ENCODE assay signal across 8 cellular contexts in genomic region chr17:64261422-64262124, GRCh38. TPM values are rescaled to one million over a fixed set of nuclear protein-coding genes. Genes with fewer than 3 reads are reported as not detected.
DNase-seq lines count a peak whose midpoint lies in the region; ATAC-seq, FAIRE-seq and TF ChIP-seq lines count a peak whose summit lies in the region.

No MANE protein-coding gene starts in this region.

- no peak for TF ChIP-seq POLR2A in K562 (conservative IDR thresholded peaks at IDR 0.05)
- no peak for TF ChIP-seq POLR2A in vagina (IDR thresholded peaks at IDR 0.05)

- no peaks in the 10 kb centered on the region for H3K9me3 ChIP-seq in left ventricle myocardium inferior (replicated peaks)
- H3K9me3 ChIP-seq in K562 (replicated peaks; ENCODE audit: control insufficient read depth, insufficient read depth, low read depth, low read length): no peaks in the 10 kb centered on the region; the same call in 1 of the 2 replicates
- H3K9me3 ChIP-seq in vagina: no peaks in the 10 kb centered on the region

- WGBS in K562 (ENCODE audit: insufficient coverage, low coverage, missing lambda C conversion rate): 5% methylated on average over 5 of the region's 5 CpGs
- WGBS in mesendoderm (ENCODE audit: extremely low coverage, insufficient coverage, low lambda C conversion rate): no CpG with 5 or more reads among the region's 5 CpGs

- no peak overlapping the region for H3K4ac ChIP-seq in mesendoderm (ENCODE audit: low read depth, low read length)

- no peak for TF ChIP-seq CTCF in left ventricle myocardium inferior (IDR thresholded peaks at IDR 0.05; ENCODE audit: borderline replicate concordance)
- no peak for TF ChIP-seq CTCF in K562 (IDR thresholded peaks at IDR 0.05 in 2 of 3, conservative IDR thresholded peaks at IDR 0.05 in 1 of 3; ENCODE audit: insufficient read depth in 2 of 3, low read depth in 1 of 3, low read length in 3 of 3)
- no peak for TF ChIP-seq CTCF in vagina (IDR thresholded peaks at IDR 0.05)

- CTCF ChIA-PET in K562 (lab: Yijun Ruan, JAX; ENCODE audit: low intra/inter-chr PET ratio): no interaction called here

- H3K79me1 ChIP-seq in mesendoderm (ENCODE audit: low read length): peaks cover 8% of the 10 kb centered on the region

- intact Hi-C loops in left ventricle myocardium inferior (cut with micrococcal nuclease): loop anchor here (5.0 kb wide), 1 partner anchor 114 kb away; no protein-coding TSS in a partner anchor
- intact Hi-C loops in Right ventricle myocardium inferior (cut with DNase I): loop anchor here (2.0 kb wide), 2 partner anchors 105 to 117 kb away; no protein-coding TSS in a partner anchor
- intact Hi-C loops in K562 (cut with micrococcal nuclease): loop anchor here (5.0 kb wide), 2 partner anchors 49 to 114 kb away; no protein-coding TSS in a partner anchor
- intact Hi-C loops in vagina (cut with DNase I): loop anchor here (5.0 kb wide), 1 partner anchor 114 kb away; no protein-coding TSS in a partner anchor

- POLR2A ChIA-PET in K562 (lab: Yijun Ruan, JAX): interaction anchor here (1.0 kb wide), 1 partner anchor 115 kb away, joined by 3 read pairs; no protein-coding TSS in a partner anchor

- H3K4me3 ChIP-seq in left ventricle myocardium inferior: peak overlapping the region; percentile 95
- H3K4me3 ChIP-seq in K562: peak overlapping the region; percentile 94
- no peak overlapping the region for H3K4me3 ChIP-seq in mesendoderm (ENCODE audit: low read length)
- peak overlapping the region; percentile 74 to 98 for H3K4me3 ChIP-seq in vagina

- H3K36me3 ChIP-seq in left ventricle myocardium inferior: no peaks in the 10 kb centered on the region
- H3K36me3 ChIP-seq in K562 (ENCODE audit: control insufficient read depth, insufficient read depth, low read length): peaks cover 5% of the 10 kb centered on the region; the same call in 1 of the 3 replicates
- no peaks in the 10 kb centered on the region for H3K36me3 ChIP-seq in mesendoderm (ENCODE audit: control insufficient read depth, insufficient read depth, low read length)
- no peaks in the 10 kb centered on the region for H3K36me3 ChIP-seq in vagina

- no peak overlapping the region for H2BK15ac ChIP-seq in mesendoderm (replicated peaks; ENCODE audit: low read depth)

- H3K56ac ChIP-seq in mesendoderm (ENCODE audit: low read length): peak overlapping the region; percentile 87

- peak; percentile 73 for FAIRE-seq in K562 (lab: Jason Lieb, UNC)

- TF ChIP-seq EP300 in K562 (IDR thresholded peaks at IDR 0.05; ENCODE audit: low read length): peak; percentile 50; the same call in 1 of the 2 replicates

- no peak overlapping the region for H2BK120ac ChIP-seq in mesendoderm (ENCODE audit: low read depth, low read length)

- H2BK5ac ChIP-seq in mesendoderm (ENCODE audit: low read length): no peak overlapping the region

- TF ChIP-seq RAD21 in K562 (CRISPR knock-in tag; conservative IDR thresholded peaks at IDR 0.05 in 1 of 2, IDR thresholded peaks at IDR 0.05 in 1 of 2): no peak

- H2AFZ ChIP-seq in K562 (ENCODE audit: low read depth, low read length): peak overlapping the region; percentile 68

- H3K9me1 ChIP-seq in K562 (ENCODE audit: control insufficient read depth, insufficient read depth, low read length): no peaks in the 10 kb centered on the region

- H4K20me1 ChIP-seq in K562 (replicated peaks; ENCODE audit: control insufficient read depth, insufficient read depth, low read length): peaks cover 6% of the 10 kb centered on the region; the same call in 1 of the 2 replicates

- H3K18ac ChIP-seq in mesendoderm (ENCODE audit: low read length): no peak overlapping the region

- H3K4me2 ChIP-seq in K562 (ENCODE audit: insufficient read depth, low read length) (peak overlapping the region; percentile 87), mesendoderm (ENCODE audit: low read length) (peak overlapping the region; percentile 87)

- H4K5ac ChIP-seq in mesendoderm (ENCODE audit: low read length): no peak overlapping the region

- H3K9ac ChIP-seq in K562 (ENCODE audit: insufficient read depth in 1 of 2, low read depth in 2 of 2, low read length in 2 of 2) (peak overlapping the region; percentile 72 to 93; a peak in 3 of 4 replicates), mesendoderm (ENCODE audit: low read length) (peak overlapping the region; percentile 83)

- no peak overlapping the region for H4K8ac ChIP-seq in mesendoderm (ENCODE audit: low read depth, low read length)

- H2AK5ac ChIP-seq in mesendoderm (ENCODE audit: low read length): no peak overlapping the region

- in situ Hi-C loops in K562 (cut with MboI): no loop called here

- H3K27ac ChIP-seq in left ventricle myocardium inferior (replicated peaks) (peak overlapping the region; percentile 96), K562 (ENCODE audit: extremely low read depth, low read depth, low read length) (peak overlapping the region; percentile 68), mesendoderm (ENCODE audit: low read depth, low read length) (no peak overlapping the region), vagina (peak overlapping the region; percentile 95)

- no peak for DNase-seq in left ventricle myocardium inferior
- no peak for DNase-seq in Right ventricle myocardium inferior (ENCODE audit: missing footprints)
- peak in 2 of 4 experiments; percentile 45 to 61 for DNase-seq in K562 (ENCODE audit: extremely low read depth in 1 of 4, low spot score in 3 of 4)
- DNase-seq in mesendoderm: no peak
- DNase-seq in vagina (ENCODE audit: extremely low spot score in 2 of 2): no peak

- BruUV-seq in K562 (replicated peaks; lab: Mats Ljungman, UMichigan): no TSS peak

- H3K4me1 ChIP-seq in left ventricle myocardium inferior (peaks cover 59% of the 10 kb centered on the region), K562 (replicated peaks in 1 of 2; ENCODE audit: control insufficient read depth in 2 of 2, insufficient read depth in 2 of 2, low read length in 2 of 2) (peaks cover 11 to 30% of the 10 kb centered on the region in 2 experiments; a peak in 4 of 5 replicates), mesendoderm (ENCODE audit: control insufficient read depth, low read depth, low read length) (peaks cover 6% of the 10 kb centered on the region), vagina (peaks cover 42% of the 10 kb centered on the region)

- H3K79me2 ChIP-seq in K562 (ENCODE audit: control insufficient read depth, insufficient read depth, low read length) (peaks cover 62% of the 10 kb centered on the region), mesendoderm (ENCODE audit: control insufficient read depth, insufficient read depth, low read length) (peaks cover 1% of the 10 kb centered on the region)

- H3K23ac ChIP-seq in mesendoderm (ENCODE audit: low read length): no peak overlapping the region

- H3K27me3 ChIP-seq in left ventricle myocardium inferior (ENCODE audit: low read depth): no peaks in the 10 kb centered on the region
- peaks cover 0 to 3% of the 10 kb centered on the region in 2 experiments; a peak in 1 of 5 replicates for H3K27me3 ChIP-seq in K562 (ENCODE audit: control insufficient read depth in 2 of 2, insufficient read depth in 2 of 2, low read length in 2 of 2)
- peaks cover 2% of the 10 kb centered on the region for H3K27me3 ChIP-seq in mesendoderm (ENCODE audit: insufficient read depth, low read length, poor library complexity)
- H3K27me3 ChIP-seq in vagina: no peaks in the 10 kb centered on the region

- ATAC-seq in Right ventricle myocardium inferior: no peak
- peak; percentile 30 for ATAC-seq in K562
- no peak for ATAC-seq in GM18870 (IDR thresholded peaks at IDR 0.05; ENCODE audit: unreplicated experiment)
- no peak for ATAC-seq in GM21576 (IDR thresholded peaks at IDR 0.05; ENCODE audit: unreplicated experiment)
- no peak for ATAC-seq in GM21447 (IDR thresholded peaks at IDR 0.05; ENCODE audit: unreplicated experiment)

TF ChIP-seq in K562, 482 proteins besides CTCF, POLR2A, EP300 and RAD21 (continues in another document):
- TF ChIP-seq KLF16 (IDR thresholded peaks at IDR 0.05): peak; percentile 26; the same call in 1 of the 2 replicates
- TF ChIP-seq FOXK2 (conservative IDR thresholded peaks at IDR 0.05 in 1 of 2, IDR thresholded peaks at IDR 0.05 in 1 of 2; ENCODE audit: low read depth in 2 of 2): peak; percentile 46 to 59; a peak in 2 of 4 replicates
- TF ChIP-seq DPF2 (IDR thresholded peaks at IDR 0.05): peak; percentile 74
- no peak for TF ChIP-seq POLR3G (IDR thresholded peaks at IDR 0.05; ENCODE audit: extremely low read depth, insufficient read length, insufficient replicate concordance)
- TF ChIP-seq ARID1B (IDR thresholded peaks at IDR 0.05): peak; percentile 83
- no peak for TF ChIP-seq ZNF274 (IDR thresholded peaks at IDR 0.05; ENCODE audit: borderline replicate concordance, low read depth, low read length)
- peak; percentile 73 for TF ChIP-seq CBFA2T2 (conservative IDR thresholded peaks at IDR 0.05)
- TF ChIP-seq NR2F6 (CRISPR knock-in tag; IDR thresholded peaks at IDR 0.05): no peak

RNA-seq across cellular contexts. Expression of gene TEX2, which starts 1.5 kb away (rescaled TPM):
- 58.0 TPM for total RNA-seq in left ventricle myocardium inferior
- 56.1 TPM for total RNA-seq in Right ventricle myocardium inferior
- total RNA-seq in K562 (2011; cell fraction: chromatin; rRNA removed; ENCODE audit: low replicate concordance): 44.0 and 59.0 TPM in 2 replicates
- total RNA-seq in K562 (2011; cell fraction: nucleolus; rRNA removed): 27.0 and 29.3 TPM in 2 replicates
- total RNA-seq in K562 (2011; cell fraction: nucleoplasm; rRNA removed): 38.6 and 52.3 TPM in 2 replicates
- total RNA-seq in K562 (2014; rRNA removed): 19.8 and 23.9 TPM in 2 replicates
- 17.5 and 17.7 TPM in 2 replicates for total RNA-seq in K562 (2014; rRNA removed; fragmentation: Illumina TruSeq; extraction: Trizol)
- total RNA-seq in K562 (2015; rRNA removed; fragmentation: Illumina TruSeq; extraction: Trizol): 17.7 and 18.1 TPM in 2 replicates
- total RNA-seq in K562 (2021): 24.5 and 27.6 TPM in 2 replicates
- polyA plus RNA-seq in K562 (2011; rRNA removed): 15.2 and 19.3 TPM in 2 replicates
- 12.2 and 12.8 TPM in 2 replicates for polyA plus RNA-seq in K562 (2011; cell fraction: cytosol; rRNA removed)
- polyA plus RNA-seq in K562 (2011; cell fraction: nucleus; rRNA removed): 22.0 and 25.0 TPM in 2 replicates
- 9.8 and 13.7 TPM in 2 replicates for polyA plus RNA-seq in K562 (2012)
- polyA plus RNA-seq in K562 (2014; fragmentation: Illumina TruSeq; extraction: Trizol): 23.6 and 27.6 TPM in 2 replicates
- 1 to 10 TPM; 4.1 to 4.8 TPM for polyA plus RNA-seq in K562 (2014; fragmentation: Nextera tagmentation; extraction: Ambion mirVana)
- polyA plus RNA-seq in K562 (2014; rRNA removed): 18.4 and 20.2 TPM in 2 replicates
- 28.0 and 31.6 TPM in 2 replicates for polyA minus RNA-seq in K562 (2011; rRNA and poly(A)+ RNA removed)
- 9.4 and 13.2 TPM in 2 replicates for polyA minus RNA-seq in K562 (2011; cell fraction: cytosol; rRNA and poly(A)+ RNA removed)
- polyA minus RNA-seq in K562 (2011; cell fraction: nucleus; rRNA and poly(A)+ RNA removed): 22.8 and 23.2 TPM in 2 replicates
- polyA plus RNA-seq in mesendoderm (2013, experiment 1 of 2): 8.1 TPM
- polyA plus RNA-seq in mesendoderm (2013, experiment 2 of 2): 8.0 TPM
- total RNA-seq in vagina: 32.4 TPM
